2 cellular contexts compared by ENCODE assay signal in genomic region chr18:13126966-13127598, GRCh38.
TF ChIP-seq lines count a peak whose summit lies in the region.

No MANE protein-coding gene starts in this region.

TF ChIP-seq in GM12891, 5 proteins besides CTCF, POLR2A, EP300 and RAD21:
- TF ChIP-seq POLR2AphosphoS5 (IDR thresholded peaks at IDR 0.05; ENCODE audit: low read depth, low read length) (0 out of 2 replicates have a peak, but pooled peaks have one; percentile 20), PAX5 (IDR thresholded peaks at IDR 0.05; ENCODE audit: insufficient read depth, low read length, severe bottlenecking) (no peak), POU2F2 (IDR thresholded peaks at IDR 0.05; ENCODE audit: low read depth, low read length) (no peak), SPI1 (IDR thresholded peaks at IDR 0.05; ENCODE audit: low read depth, low read length) (no peak), TAF1 (IDR thresholded peaks at IDR 0.05; ENCODE audit: low read depth, low read length) (no peak)

TF ChIP-seq in GM12878, 131 proteins besides CTCF, POLR2A, EP300 and RAD21:
- no peak for TF ChIP-seq SREBF2 (IDR thresholded peaks at IDR 0.05; ENCODE audit: low read length)
- no peak for TF ChIP-seq MEF2A (IDR thresholded peaks at IDR 0.05; ENCODE audit: insufficient read depth, low read depth, low read length)
- TF ChIP-seq REST (IDR thresholded peaks at IDR 0.05; ENCODE audit: low read depth, low read length): no peak
- no peak for TF ChIP-seq HDGF (IDR thresholded peaks at IDR 0.05)
- no peak for TF ChIP-seq SMC3 (IDR thresholded peaks at IDR 0.05; ENCODE audit: borderline replicate concordance, low read length)
- no peak for TF ChIP-seq NR2F1 (conservative IDR thresholded peaks at IDR 0.05)
- no peak for TF ChIP-seq HDAC2 (IDR thresholded peaks at IDR 0.05)
- TF ChIP-seq POLR2AphosphoS2 (IDR thresholded peaks at IDR 0.05; ENCODE audit: low read depth, low read length): no peak
- TF ChIP-seq ATF7 (IDR thresholded peaks at IDR 0.05; ENCODE audit: low read depth): no peak
- TF ChIP-seq NFIC (IDR thresholded peaks at IDR 0.05; ENCODE audit: low read depth, low read length): no peak
- TF ChIP-seq MYB (IDR thresholded peaks at IDR 0.05; ENCODE audit: borderline replicate concordance, low read depth, low read length): no peak
- TF ChIP-seq ATF2 (IDR thresholded peaks at IDR 0.05; ENCODE audit: low read length): no peak
- TF ChIP-seq EED (IDR thresholded peaks at IDR 0.05; ENCODE audit: low read depth): no peak
